ENCODE assay signal across 3 cellular contexts in the genomic region with DNA sequence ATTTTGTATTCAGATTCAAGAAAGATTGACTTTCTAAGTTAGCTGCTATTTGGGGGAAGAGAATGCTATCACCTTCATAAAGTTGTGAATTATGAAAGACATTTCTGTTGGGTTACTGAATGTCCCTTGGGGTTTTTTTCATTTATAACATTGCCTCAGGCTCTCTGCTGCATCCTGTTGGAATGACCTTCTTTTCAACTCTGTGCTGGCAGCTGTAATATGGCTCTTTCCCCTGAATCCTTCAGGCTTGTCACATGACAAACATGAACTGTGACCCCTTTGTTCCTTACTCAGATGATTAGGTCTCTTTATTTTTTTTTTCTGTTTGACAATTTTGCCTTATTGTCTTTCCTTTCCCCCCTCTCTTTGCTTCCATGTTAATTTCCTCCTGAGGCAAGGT.
TF ChIP-seq lines count a peak whose summit lies in the region.

No MANE protein-coding gene starts in this region.

TF ChIP-seq in SK-N-SH, 30 proteins besides CTCF, POLR2A, EP300 and RAD21:
- TF ChIP-seq, protein P1, sequence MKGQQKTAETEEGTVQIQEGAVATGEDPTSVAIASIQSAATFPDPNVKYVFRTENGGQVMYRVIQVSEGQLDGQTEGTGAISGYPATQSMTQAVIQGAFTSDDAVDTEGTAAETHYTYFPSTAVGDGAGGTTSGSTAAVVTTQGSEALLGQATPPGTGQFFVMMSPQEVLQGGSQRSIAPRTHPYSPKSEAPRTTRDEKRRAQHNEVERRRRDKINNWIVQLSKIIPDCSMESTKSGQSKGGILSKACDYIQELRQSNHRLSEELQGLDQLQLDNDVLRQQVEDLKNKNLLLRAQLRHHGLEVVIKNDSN (IDR thresholded peaks at IDR 0.05; ENCODE audit: borderline replicate concordance, low read depth) = no peak
- TF ChIP-seq FOXM1 (IDR thresholded peaks at IDR 0.05; ENCODE audit: low read depth) (no peak), SMC3 (IDR thresholded peaks at IDR 0.05; ENCODE audit: low read depth, low read length) (no peak), RXRA (IDR thresholded peaks at IDR 0.05; ENCODE audit: borderline replicate concordance, low read depth) (no peak), FOSL2 (IDR thresholded peaks at IDR 0.05; ENCODE audit: borderline replicate concordance, low read depth) (no peak), POLR2AphosphoS5 (IDR thresholded peaks at IDR 0.05; ENCODE audit: low read depth, low read length) (no peak), SIN3A (IDR thresholded peaks at IDR 0.05; ENCODE audit: borderline replicate concordance, low read depth, low read length) (no peak), NRF1 (IDR thresholded peaks at IDR 0.05; ENCODE audit: low read depth, low read length) (no peak), GABPA (IDR thresholded peaks at IDR 0.05; ENCODE audit: low read depth) (no peak), TAF1 (IDR thresholded peaks at IDR 0.05; ENCODE audit: borderline replicate concordance, low read depth, low read length) (no peak), GATA2 (CRISPR knock-in tag; IDR thresholded peaks at IDR 0.05) (no peak), RFX5 (IDR thresholded peaks at IDR 0.05; ENCODE audit: low read length) (no peak), YY1 (IDR thresholded peaks at IDR 0.05; ENCODE audit: low read depth) (no peak), TEAD4 (IDR thresholded peaks at IDR 0.05; ENCODE audit: borderline replicate concordance, insufficient read depth) (no peak), FOXJ3 (CRISPR knock-in tag; IDR thresholded peaks at IDR 0.05) (no peak)
- TF ChIP-seq, protein P2, sequence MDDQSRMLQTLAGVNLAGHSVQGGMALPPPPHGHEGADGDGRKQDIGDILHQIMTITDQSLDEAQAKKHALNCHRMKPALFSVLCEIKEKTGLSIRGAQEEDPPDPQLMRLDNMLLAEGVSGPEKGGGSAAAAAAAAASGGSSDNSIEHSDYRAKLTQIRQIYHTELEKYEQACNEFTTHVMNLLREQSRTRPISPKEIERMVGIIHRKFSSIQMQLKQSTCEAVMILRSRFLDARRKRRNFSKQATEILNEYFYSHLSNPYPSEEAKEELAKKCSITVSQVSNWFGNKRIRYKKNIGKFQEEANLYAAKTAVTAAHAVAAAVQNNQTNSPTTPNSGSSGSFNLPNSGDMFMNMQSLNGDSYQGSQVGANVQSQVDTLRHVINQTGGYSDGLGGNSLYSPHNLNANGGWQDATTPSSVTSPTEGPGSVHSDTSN (IDR thresholded peaks at IDR 0.05) = no peak
- TF ChIP-seq, protein P3, sequence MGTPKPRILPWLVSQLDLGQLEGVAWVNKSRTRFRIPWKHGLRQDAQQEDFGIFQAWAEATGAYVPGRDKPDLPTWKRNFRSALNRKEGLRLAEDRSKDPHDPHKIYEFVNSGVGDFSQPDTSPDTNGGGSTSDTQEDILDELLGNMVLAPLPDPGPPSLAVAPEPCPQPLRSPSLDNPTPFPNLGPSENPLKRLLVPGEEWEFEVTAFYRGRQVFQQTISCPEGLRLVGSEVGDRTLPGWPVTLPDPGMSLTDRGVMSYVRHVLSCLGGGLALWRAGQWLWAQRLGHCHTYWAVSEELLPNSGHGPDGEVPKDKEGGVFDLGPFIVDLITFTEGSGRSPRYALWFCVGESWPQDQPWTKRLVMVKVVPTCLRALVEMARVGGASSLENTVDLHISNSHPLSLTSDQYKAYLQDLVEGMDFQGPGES (IDR thresholded peaks at IDR 0.05; ENCODE audit: low read depth, low read length) = no peak
- TF ChIP-seq, protein P4, sequence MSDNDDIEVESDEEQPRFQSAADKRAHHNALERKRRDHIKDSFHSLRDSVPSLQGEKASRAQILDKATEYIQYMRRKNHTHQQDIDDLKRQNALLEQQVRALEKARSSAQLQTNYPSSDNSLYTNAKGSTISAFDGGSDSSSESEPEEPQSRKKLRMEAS (IDR thresholded peaks at IDR 0.05; ENCODE audit: low read depth) = no peak

TF ChIP-seq in SK-N-SH treated with all-trans-retinoic acid at 6 μM for 48 hours, 23 proteins besides CTCF, POLR2A, EP300 and RAD21 (continued from another document):
- TF ChIP-seq, protein P5, sequence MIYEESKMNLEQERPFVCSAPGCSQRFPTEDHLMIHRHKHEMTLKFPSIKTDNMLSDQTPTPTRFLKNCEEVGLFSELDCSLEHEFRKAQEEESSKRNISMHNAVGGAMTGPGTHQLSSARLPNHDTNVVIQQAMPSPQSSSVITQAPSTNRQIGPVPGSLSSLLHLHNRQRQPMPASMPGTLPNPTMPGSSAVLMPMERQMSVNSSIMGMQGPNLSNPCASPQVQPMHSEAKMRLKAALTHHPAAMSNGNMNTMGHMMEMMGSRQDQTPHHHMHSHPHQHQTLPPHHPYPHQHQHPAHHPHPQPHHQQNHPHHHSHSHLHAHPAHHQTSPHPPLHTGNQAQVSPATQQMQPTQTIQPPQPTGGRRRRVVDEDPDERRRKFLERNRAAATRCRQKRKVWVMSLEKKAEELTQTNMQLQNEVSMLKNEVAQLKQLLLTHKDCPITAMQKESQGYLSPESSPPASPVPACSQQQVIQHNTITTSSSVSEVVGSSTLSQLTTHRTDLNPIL (CRISPR knock-in tag; IDR thresholded peaks at IDR 0.05; ENCODE audit: low read depth) = no peak
- TF ChIP-seq CSDC2 (CRISPR knock-in tag; IDR thresholded peaks at IDR 0.05) (no peak), ZNF70 (CRISPR knock-in tag; IDR thresholded peaks at IDR 0.05) (no peak), BACH2 (CRISPR knock-in tag; IDR thresholded peaks at IDR 0.05; ENCODE audit: borderline replicate concordance) (no peak), ESRRG (CRISPR knock-in tag; IDR thresholded peaks at IDR 0.05) (no peak)
- TF ChIP-seq, protein P6, sequence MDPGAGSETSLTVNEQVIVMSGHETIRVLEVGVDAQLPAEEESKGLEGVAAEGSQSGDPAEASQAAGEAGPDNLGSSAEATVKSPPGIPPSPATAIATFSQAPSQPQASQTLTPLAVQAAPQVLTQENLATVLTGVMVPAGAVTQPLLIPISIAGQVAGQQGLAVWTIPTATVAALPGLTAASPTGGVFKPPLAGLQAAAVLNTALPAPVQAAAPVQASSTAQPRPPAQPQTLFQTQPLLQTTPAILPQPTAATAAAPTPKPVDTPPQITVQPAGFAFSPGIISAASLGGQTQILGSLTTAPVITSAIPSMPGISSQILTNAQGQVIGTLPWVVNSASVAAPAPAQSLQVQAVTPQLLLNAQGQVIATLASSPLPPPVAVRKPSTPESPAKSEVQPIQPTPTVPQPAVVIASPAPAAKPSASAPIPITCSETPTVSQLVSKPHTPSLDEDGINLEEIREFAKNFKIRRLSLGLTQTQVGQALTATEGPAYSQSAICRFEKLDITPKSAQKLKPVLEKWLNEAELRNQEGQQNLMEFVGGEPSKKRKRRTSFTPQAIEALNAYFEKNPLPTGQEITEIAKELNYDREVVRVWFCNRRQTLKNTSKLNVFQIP (CRISPR knock-in tag; IDR thresholded peaks at IDR 0.05; ENCODE audit: borderline replicate concordance, low read depth) = no peak
- TF ChIP-seq, protein P7, sequence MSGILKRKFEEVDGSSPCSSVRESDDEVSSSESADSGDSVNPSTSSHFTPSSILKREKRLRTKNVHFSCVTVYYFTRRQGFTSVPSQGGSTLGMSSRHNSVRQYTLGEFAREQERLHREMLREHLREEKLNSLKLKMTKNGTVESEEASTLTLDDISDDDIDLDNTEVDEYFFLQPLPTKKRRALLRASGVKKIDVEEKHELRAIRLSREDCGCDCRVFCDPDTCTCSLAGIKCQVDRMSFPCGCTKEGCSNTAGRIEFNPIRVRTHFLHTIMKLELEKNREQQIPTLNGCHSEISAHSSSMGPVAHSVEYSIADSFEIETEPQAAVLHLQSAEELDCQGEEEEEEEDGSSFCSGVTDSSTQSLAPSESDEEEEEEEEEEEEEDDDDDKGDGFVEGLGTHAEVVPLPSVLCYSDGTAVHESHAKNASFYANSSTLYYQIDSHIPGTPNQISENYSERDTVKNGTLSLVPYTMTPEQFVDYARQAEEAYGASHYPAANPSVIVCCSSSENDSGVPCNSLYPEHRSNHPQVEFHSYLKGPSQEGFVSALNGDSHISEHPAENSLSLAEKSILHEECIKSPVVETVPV (CRISPR knock-in tag; IDR thresholded peaks at IDR 0.05) = no peak
- TF ChIP-seq, protein P8, sequence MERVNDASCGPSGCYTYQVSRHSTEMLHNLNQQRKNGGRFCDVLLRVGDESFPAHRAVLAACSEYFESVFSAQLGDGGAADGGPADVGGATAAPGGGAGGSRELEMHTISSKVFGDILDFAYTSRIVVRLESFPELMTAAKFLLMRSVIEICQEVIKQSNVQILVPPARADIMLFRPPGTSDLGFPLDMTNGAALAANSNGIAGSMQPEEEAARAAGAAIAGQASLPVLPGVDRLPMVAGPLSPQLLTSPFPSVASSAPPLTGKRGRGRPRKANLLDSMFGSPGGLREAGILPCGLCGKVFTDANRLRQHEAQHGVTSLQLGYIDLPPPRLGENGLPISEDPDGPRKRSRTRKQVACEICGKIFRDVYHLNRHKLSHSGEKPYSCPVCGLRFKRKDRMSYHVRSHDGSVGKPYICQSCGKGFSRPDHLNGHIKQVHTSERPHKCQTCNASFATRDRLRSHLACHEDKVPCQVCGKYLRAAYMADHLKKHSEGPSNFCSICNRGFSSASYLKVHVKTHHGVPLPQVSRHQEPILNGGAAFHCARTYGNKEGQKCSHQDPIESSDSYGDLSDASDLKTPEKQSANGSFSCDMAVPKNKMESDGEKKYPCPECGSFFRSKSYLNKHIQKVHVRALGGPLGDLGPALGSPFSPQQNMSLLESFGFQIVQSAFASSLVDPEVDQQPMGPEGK (CRISPR knock-in tag; IDR thresholded peaks at IDR 0.05; ENCODE audit: borderline replicate concordance) = no peak

TF ChIP-seq in HepG2, 621 proteins besides CTCF, POLR2A, EP300 and RAD21 (continued from another document and continues in another):
- TF ChIP-seq, protein P9, sequence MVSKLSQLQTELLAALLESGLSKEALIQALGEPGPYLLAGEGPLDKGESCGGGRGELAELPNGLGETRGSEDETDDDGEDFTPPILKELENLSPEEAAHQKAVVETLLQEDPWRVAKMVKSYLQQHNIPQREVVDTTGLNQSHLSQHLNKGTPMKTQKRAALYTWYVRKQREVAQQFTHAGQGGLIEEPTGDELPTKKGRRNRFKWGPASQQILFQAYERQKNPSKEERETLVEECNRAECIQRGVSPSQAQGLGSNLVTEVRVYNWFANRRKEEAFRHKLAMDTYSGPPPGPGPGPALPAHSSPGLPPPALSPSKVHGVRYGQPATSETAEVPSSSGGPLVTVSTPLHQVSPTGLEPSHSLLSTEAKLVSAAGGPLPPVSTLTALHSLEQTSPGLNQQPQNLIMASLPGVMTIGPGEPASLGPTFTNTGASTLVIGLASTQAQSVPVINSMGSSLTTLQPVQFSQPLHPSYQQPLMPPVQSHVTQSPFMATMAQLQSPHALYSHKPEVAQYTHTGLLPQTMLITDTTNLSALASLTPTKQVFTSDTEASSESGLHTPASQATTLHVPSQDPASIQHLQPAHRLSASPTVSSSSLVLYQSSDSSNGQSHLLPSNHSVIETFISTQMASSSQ (IDR thresholded peaks at IDR 0.05; ENCODE audit: low read depth) = no peak
- TF ChIP-seq, protein P9 (CRISPR knock-in tag; IDR thresholded peaks at IDR 0.05; ENCODE audit: borderline replicate concordance) = no peak
- TF ChIP-seq, protein P10, sequence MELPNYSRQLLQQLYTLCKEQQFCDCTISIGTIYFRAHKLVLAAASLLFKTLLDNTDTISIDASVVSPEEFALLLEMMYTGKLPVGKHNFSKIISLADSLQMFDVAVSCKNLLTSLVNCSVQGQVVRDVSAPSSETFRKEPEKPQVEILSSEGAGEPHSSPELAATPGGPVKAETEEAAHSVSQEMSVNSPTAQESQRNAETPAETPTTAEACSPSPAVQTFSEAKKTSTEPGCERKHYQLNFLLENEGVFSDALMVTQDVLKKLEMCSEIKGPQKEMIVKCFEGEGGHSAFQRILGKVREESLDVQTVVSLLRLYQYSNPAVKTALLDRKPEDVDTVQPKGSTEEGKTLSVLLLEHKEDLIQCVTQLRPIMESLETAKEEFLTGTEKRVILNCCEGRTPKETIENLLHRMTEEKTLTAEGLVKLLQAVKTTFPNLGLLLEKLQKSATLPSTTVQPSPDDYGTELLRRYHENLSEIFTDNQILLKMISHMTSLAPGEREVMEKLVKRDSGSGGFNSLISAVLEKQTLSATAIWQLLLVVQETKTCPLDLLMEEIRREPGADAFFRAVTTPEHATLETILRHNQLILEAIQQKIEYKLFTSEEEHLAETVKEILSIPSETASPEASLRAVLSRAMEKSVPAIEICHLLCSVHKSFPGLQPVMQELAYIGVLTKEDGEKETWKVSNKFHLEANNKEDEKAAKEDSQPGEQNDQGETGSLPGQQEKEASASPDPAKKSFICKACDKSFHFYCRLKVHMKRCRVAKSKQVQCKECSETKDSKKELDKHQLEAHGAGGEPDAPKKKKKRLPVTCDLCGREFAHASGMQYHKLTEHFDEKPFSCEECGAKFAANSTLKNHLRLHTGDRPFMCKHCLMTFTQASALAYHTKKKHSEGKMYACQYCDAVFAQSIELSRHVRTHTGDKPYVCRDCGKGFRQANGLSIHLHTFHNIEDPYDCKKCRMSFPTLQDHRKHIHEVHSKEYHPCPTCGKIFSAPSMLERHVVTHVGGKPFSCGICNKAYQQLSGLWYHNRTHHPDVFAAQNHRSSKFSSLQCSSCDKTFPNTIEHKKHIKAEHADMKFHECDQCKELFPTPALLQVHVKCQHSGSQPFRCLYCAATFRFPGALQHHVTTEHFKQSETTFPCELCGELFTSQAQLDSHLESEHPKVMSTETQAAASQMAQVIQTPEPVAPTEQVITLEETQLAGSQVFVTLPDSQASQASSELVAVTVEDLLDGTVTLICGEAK (IDR thresholded peaks at IDR 0.05) = no peak
- TF ChIP-seq, protein P10 (CRISPR knock-in tag; IDR thresholded peaks at IDR 0.05) = no peak
- TF ChIP-seq ZFY (CRISPR knock-in tag; IDR thresholded peaks at IDR 0.05) = no peak
